Comparison of ENCODE assay signal across 18 cellular contexts in genomic region chr20:54557836-54558590, GRCh38.
A peak's percentile ranks its signal among the peaks of the same experiment; 100 is the strongest.
DNase-seq lines count a peak whose midpoint lies in the region; ATAC-seq and TF ChIP-seq lines count a peak whose summit lies in the region.
"Had no signal": no experiment of that assay in that cellular context is flagged by ENCODE, and none has a peak within 500 bp of the region (broad histone marks: within the 10 kb centered on the region; RNA-seq: fewer than 3 reads in every experiment).

No MANE protein-coding gene starts in this region.

- no peak for DNase-seq in SK-N-SH
- no peak for DNase-seq in chondrocyte (ENCODE audit: low spot score)
- peak; percentile 42 for DNase-seq in kidney glomerular epithelial cell (lab: John Stamatoyannopoulos, UW)
- DNase-seq in GM19240 (ENCODE audit: insufficient read length, low spot score) = no peak
- no peak for DNase-seq in HUDEP-2 (lab: John Stamatoyannopoulos, UW; ENCODE audit: unreplicated experiment in 76 of 76)
- DNase-seq in natural killer cell = no peak
- DNase-seq: DMS 273 treated with DMSO at 0.1 percent for 48 hours, HCEC 1CT, MV-4-11, NCI-H1694 treated with DMSO at 0.1 percent for 48 hours, NCI-H510A treated with DMSO at 0.1 percent for 48 hours, NCI-H82, SHP77 had no signal

- H3K36me3 Mint-ChIP-seq in chondrocyte (ENCODE audit: low read depth) (peaks cover 2% of the 10 kb centered on the region), natural killer cell (no peaks in the 10 kb centered on the region)

- WGBS in SK-N-SH (ENCODE audit: low lambda C conversion rate) = 9% methylated on average over 3 of the region's 3 CpGs

- CTCF ChIA-PET in SK-N-SH (lab: Yijun Ruan, JAX) = no interaction called here

- peak overlapping the region; percentile 5; the same call in 1 of the 2 replicates for H3K9ac ChIP-seq in SK-N-SH
- H3K9ac ChIP-seq: KMS-11 had no signal

- no peaks in the 10 kb centered on the region for H3K27me3 ChIP-seq in SK-N-SH (ENCODE audit: insufficient read depth)

- no peaks in the 10 kb centered on the region for H3K9me3 ChIP-seq in SK-N-SH

- no peaks in the 10 kb centered on the region for H3K79me2 ChIP-seq in SK-N-SH (ENCODE audit: insufficient read depth)

- TF ChIP-seq EP300 in SK-N-SH (IDR thresholded peaks at IDR 0.05; ENCODE audit: borderline replicate concordance in 1 of 2, low read depth in 1 of 2, low read length in 1 of 2) = no peak

- POLR2A ChIA-PET in SK-N-SH (lab: Yijun Ruan, JAX) = no interaction called here

- TF ChIP-seq CTCF in SK-N-SH (IDR thresholded peaks at IDR 0.05) = no peak
- TF ChIP-seq CTCF in chondrocyte (IDR thresholded peaks at IDR 0.05) = no peak
- TF ChIP-seq CTCF in natural killer cell (IDR thresholded peaks at IDR 0.05) = no peak

- peak overlapping the region; percentile 55 for H3K4me2 ChIP-seq in SK-N-SH
- H3K4me2 ChIP-seq: KMS-11 had no signal

- H3K27me3 Mint-ChIP-seq in chondrocyte (ENCODE audit: low read depth) (no peaks in the 10 kb centered on the region), natural killer cell (ENCODE audit: low read depth in 2 of 2) (peaks cover 0 to 4% of the 10 kb centered on the region in 2 donors)
- H3K27me3 Mint-ChIP-seq: B cell had no signal

- no peaks in the 10 kb centered on the region for H3K9me2 ChIP-seq in SK-N-SH

- no peaks in the 10 kb centered on the region for H3K36me3 ChIP-seq in SK-N-SH (replicated peaks in 1 of 2; ENCODE audit: control insufficient read depth in 1 of 2, insufficient read depth in 2 of 2, low read length in 1 of 2)

- no peaks in the 10 kb centered on the region for H3K4me1 ChIP-seq in SK-N-SH (ENCODE audit: control insufficient read depth in 1 of 2, insufficient read depth in 2 of 2, low read depth in 1 of 2, low read length in 1 of 2)

- H3K9me3 Mint-ChIP-seq in chondrocyte (ENCODE audit: low read depth) (no peaks in the 10 kb centered on the region), natural killer cell (peaks cover 0 to 2% of the 10 kb centered on the region in 2 donors)

- ATAC-seq in SK-N-SH treated with all-trans-retinoic acid at 6 μM for 48 hours = no peak
- ATAC-seq in GM21528 (IDR thresholded peaks at IDR 0.05; ENCODE audit: low FRiP score, unreplicated experiment) = no peak
- no peak for ATAC-seq in natural killer cell

- intact Hi-C loops in natural killer cell (cut with micrococcal nuclease) = no loop called here

- H3K27ac Mint-ChIP-seq in chondrocyte (ENCODE audit: unreplicated experiment) = peak overlapping the region; percentile 35
- H3K27ac Mint-ChIP-seq in natural killer cell = no peak overlapping the region
- H3K27ac Mint-ChIP-seq: B cell had no signal

- H3F3A ChIP-seq in SK-N-SH (replicated peaks; ENCODE audit: insufficient read depth) = peaks cover 12% of the 10 kb centered on the region

- peak overlapping the region in 1 of 2 experiments; percentile 5; a peak in 1 of 4 replicates for H3K4me3 ChIP-seq in SK-N-SH (ENCODE audit: low read depth in 2 of 2, low read length in 1 of 2)

- H2AFZ ChIP-seq in SK-N-SH (ENCODE audit: low read depth) = no peak overlapping the region

- H4K20me1 ChIP-seq in SK-N-SH (ENCODE audit: insufficient read depth) = no peaks in the 10 kb centered on the region

- H3K4me1 Mint-ChIP-seq in chondrocyte (ENCODE audit: low read depth) (peaks cover 22% of the 10 kb centered on the region), natural killer cell (no peaks in the 10 kb centered on the region)
- H3K4me1 Mint-ChIP-seq: B cell had no signal

- TF ChIP-seq RAD21 in SK-N-SH (IDR thresholded peaks at IDR 0.05; ENCODE audit: low read length) = no peak

- H3K4me3 Mint-ChIP-seq in chondrocyte (ENCODE audit: unreplicated experiment) (no peak overlapping the region), natural killer cell (no peak overlapping the region)
- H3K4me3 Mint-ChIP-seq: B cell had no signal

- peak overlapping the region in 1 of 2 experiments; percentile 73; a peak in 2 of 4 replicates for H3K27ac ChIP-seq in SK-N-SH (ENCODE audit: low read depth in 2 of 2, low read length in 1 of 2)
- H3K27ac ChIP-seq: 22Rv1, KMS-11 had no signal

TF ChIP-seq in SK-N-SH, 30 proteins besides CTCF, POLR2A, EP300 and RAD21 (continues in another document):
- TF ChIP-seq MAX (IDR thresholded peaks at IDR 0.05; ENCODE audit: low read depth) (no peak), EZH2phosphoT487 (IDR thresholded peaks at IDR 0.05; ENCODE audit: borderline replicate concordance, low read depth) (no peak), TEAD4 (IDR thresholded peaks at IDR 0.05; ENCODE audit: borderline replicate concordance, insufficient read depth) (no peak), SIN3A (IDR thresholded peaks at IDR 0.05; ENCODE audit: borderline replicate concordance, low read depth, low read length) (no peak), RCOR1 (IDR thresholded peaks at IDR 0.05; ENCODE audit: low read length) (no peak), RXRA (IDR thresholded peaks at IDR 0.05; ENCODE audit: borderline replicate concordance, low read depth) (no peak), SMC3 (IDR thresholded peaks at IDR 0.05; ENCODE audit: low read depth, low read length) (no peak), ELF1 (IDR thresholded peaks at IDR 0.05) (no peak), MEF2A (IDR thresholded peaks at IDR 0.05; ENCODE audit: borderline replicate concordance, low read depth) (no peak), USF2 (IDR thresholded peaks at IDR 0.05; ENCODE audit: borderline replicate concordance, low read depth, low read length) (no peak), GATA2 (CRISPR knock-in tag; IDR thresholded peaks at IDR 0.05) (no peak), GABPA (IDR thresholded peaks at IDR 0.05; ENCODE audit: low read depth) (no peak), IRF3 (IDR thresholded peaks at IDR 0.05; ENCODE audit: low read depth, low read length) (no peak)

TF ChIP-seq in SK-N-SH treated with all-trans-retinoic acid at 6 μM for 48 hours, 23 proteins besides CTCF, POLR2A, EP300 and RAD21:
- TF ChIP-seq ZNF565 (CRISPR knock-in tag; conservative IDR thresholded peaks at IDR 0.05; ENCODE audit: low read depth) = no peak
- TF ChIP-seq SNAI2 (CRISPR knock-in tag; IDR thresholded peaks at IDR 0.05) = no peak
- TF ChIP-seq POU6F1 (CRISPR knock-in tag; IDR thresholded peaks at IDR 0.05; ENCODE audit: borderline replicate concordance, low read depth) = no peak
- no peak for TF ChIP-seq CREB5 (CRISPR knock-in tag; IDR thresholded peaks at IDR 0.05; ENCODE audit: low read depth)
- TF ChIP-seq GLIS3 (CRISPR knock-in tag; IDR thresholded peaks at IDR 0.05) = no peak
- no peak for TF ChIP-seq ZFP30 (CRISPR knock-in tag; IDR thresholded peaks at IDR 0.05)
- no peak for TF ChIP-seq TCF4 (CRISPR knock-in tag; IDR thresholded peaks at IDR 0.05; ENCODE audit: borderline replicate concordance)
- TF ChIP-seq ARNTL (CRISPR knock-in tag; IDR thresholded peaks at IDR 0.05; ENCODE audit: borderline replicate concordance, low read depth) = no peak
- no peak for TF ChIP-seq ZFP3 (CRISPR knock-in tag; IDR thresholded peaks at IDR 0.05)
- no peak for TF ChIP-seq BACH2 (CRISPR knock-in tag; IDR thresholded peaks at IDR 0.05; ENCODE audit: borderline replicate concordance)
- TF ChIP-seq OSR1 (CRISPR knock-in tag; IDR thresholded peaks at IDR 0.05) = no peak
- no peak for TF ChIP-seq ZNF8 (CRISPR knock-in tag; IDR thresholded peaks at IDR 0.05)
- no peak for TF ChIP-seq CSDC2 (CRISPR knock-in tag; IDR thresholded peaks at IDR 0.05)
- no peak for TF ChIP-seq PPARA (CRISPR knock-in tag; IDR thresholded peaks at IDR 0.05; ENCODE audit: borderline replicate concordance)
TF ChIP-seq in SK-N-SH treated with all-trans-retinoic acid at 6 μM for 48 hours: peak in this region for 0.
